In the genomic region with DNA sequence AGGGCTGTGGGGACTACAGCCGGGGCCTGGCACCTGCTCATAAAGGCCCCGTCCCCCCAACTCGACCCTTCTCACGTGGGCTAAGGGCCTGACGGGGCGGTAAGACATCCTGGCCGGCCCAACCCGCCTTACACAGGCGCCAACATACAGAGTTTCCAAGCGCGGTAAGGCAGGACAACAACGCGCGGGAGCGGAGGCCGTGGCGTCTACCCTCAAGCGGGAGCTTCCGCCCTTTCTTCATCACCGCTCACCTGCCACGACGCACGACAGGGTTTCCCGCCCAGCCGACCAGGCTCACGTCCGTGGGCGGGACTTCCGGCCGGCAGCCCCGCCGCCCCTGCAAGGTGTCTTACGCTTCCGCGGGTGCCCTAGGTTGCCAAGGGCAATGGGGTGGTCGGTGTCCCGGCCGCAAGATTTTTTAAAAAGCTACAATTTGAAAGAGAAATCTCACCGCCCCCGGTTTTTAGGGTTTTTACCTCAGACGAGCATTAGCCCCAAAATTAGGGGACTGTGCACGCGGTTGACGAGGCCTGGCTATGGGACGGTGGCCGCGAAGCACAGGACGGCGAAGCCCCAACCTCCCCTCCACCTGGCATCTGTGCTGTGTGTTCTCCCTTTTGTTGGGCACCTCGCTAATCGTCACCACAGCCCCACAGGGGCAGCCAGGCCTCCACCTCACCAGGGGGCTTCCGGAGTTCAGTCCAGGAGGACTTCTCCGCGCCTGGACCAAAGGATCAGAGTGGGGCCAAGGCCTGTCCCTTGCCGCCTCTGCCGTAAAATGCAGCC, we compare ENCODE assay signal across 1 cellular context.
A peak's percentile ranks its signal among the peaks of the same experiment; 100 is the strongest.
TF ChIP-seq lines count a peak whose summit lies in the region.

A gene with protein sequence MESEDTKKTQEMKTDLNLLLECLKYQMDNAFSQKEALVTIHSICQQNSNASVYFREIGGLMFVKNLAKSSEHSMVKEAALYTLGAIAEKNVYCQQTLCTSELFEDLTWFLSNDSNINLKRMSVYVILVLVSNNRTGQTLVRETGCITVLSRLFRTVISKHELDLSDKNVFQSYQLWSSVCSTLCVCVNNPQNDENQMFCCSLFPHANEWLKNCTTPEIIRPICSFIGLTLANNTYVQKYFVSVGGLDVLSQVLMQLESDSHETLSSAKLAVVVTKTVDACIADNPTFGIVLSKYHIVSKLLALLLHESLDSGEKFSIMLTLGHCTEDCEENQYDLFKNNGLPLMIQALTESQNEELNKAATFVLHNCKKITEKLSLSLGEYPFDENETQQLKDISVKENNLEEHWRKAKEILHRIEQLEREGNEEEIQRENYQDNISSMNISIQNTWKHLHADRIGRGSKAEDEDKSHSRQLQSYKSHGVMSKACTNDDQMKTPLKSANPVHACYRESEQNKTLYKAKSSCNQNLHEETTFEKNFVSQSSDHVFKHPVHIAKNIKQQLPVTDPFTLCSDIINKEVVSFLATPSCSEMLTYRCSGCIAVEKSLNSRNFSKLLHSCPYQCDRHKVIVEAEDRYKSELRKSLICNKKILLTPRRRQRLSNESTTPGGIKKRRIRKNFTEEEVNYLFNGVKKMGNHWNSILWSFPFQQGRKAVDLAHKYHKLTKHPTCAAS (minus strand): TSS at position 265 of the 786 bp plus-strand sequence. CDS start 4,786 bp downstream, outside the sequence.

TF ChIP-seq in H1, 55 proteins besides CTCF, POLR2A, EP300 and RAD21:
- TF ChIP-seq JUND (IDR thresholded peaks at IDR 0.05; ENCODE audit: low read length) = no peak
- TF ChIP-seq, protein P1, sequence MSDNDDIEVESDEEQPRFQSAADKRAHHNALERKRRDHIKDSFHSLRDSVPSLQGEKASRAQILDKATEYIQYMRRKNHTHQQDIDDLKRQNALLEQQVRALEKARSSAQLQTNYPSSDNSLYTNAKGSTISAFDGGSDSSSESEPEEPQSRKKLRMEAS (IDR thresholded peaks at IDR 0.05) = peak; percentile 91
- TF ChIP-seq, protein P2, sequence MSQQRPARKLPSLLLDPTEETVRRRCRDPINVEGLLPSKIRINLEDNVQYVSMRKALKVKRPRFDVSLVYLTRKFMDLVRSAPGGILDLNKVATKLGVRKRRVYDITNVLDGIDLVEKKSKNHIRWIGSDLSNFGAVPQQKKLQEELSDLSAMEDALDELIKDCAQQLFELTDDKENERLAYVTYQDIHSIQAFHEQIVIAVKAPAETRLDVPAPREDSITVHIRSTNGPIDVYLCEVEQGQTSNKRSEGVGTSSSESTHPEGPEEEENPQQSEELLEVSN (IDR thresholded peaks at IDR 0.05) = peak; percentile 99
